Comparison of ENCODE assay signal across 20 cellular contexts in the genomic region with DNA sequence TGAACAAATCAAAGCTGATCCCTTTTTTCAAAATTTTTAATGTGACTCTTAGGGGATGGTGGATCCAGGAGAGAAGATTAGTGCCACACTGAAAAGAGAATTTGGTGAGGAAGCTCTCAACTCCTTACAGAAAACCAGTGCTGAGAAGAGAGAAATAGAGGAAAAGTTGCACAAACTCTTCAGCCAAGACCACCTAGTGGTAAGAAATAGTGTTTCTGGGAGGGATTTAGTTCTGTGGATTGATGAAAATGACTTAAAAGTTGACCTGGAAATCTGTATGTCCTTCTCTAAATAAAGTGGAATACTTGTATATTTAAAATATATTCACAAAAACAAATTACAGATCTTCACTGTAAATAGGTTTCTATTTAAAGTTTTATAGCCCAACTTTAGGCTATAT. TPM values are rescaled to one million over a fixed set of nuclear protein-coding genes. Genes with fewer than 3 reads are reported as not detected.
DNase-seq lines count a peak whose midpoint lies in the region; ATAC-seq and TF ChIP-seq lines count a peak whose summit lies in the region.
"Had no signal": no experiment of that assay in that cellular context is flagged by ENCODE, and none has a peak within 500 bp of the region (broad histone marks: within the 10 kb centered on the region; RNA-seq: fewer than 3 reads in every experiment).

No MANE protein-coding gene starts in this region.

- H3K27ac Mint-ChIP-seq in activated T-cell treated with anti-CD3 and anti-CD28 coated beads, Interleukin-2, amount 50 U/mL, for 72 hours, result peak overlapping the region; percentile 29
- no peak overlapping the region for H3K27ac Mint-ChIP-seq in type B pancreatic cell
- H3K27ac Mint-ChIP-seq: activated CD8-positive, alpha-beta T cell treated with anti-CD3 and anti-CD28 coated beads, Interleukin-2, amount 10 ng/mL, durations not matched to agents 7 days and 5 days; stimulated activated naive CD8-positive, alpha-beta T cell treated with anti-CD3 and anti-CD28 coated beads, Interleukin-15, amount 100 ng/mL, for 72 hours had no signal

- H3K27me3 Mint-ChIP-seq in activated T-cell treated with anti-CD3 and anti-CD28 coated beads, Interleukin-2, amount 50 U/mL, for 72 hours (ENCODE audit: low read depth), result no peaks in the 10 kb centered on the region
- H3K27me3 Mint-ChIP-seq in activated T-cell treated with anti-CD3 and anti-CD28 coated beads, Interleukin-2, amount 50 U/mL, for 4 hours (ENCODE audit: low read depth), result no peaks in the 10 kb centered on the region
- no peaks in the 10 kb centered on the region for H3K27me3 Mint-ChIP-seq in type B pancreatic cell
- H3K27me3 Mint-ChIP-seq: stimulated activated naive CD8-positive, alpha-beta T cell treated with anti-CD3 and anti-CD28 coated beads, Interleukin-15, amount 100 ng/mL, for 72 hours had no signal

- H3K36me3 Mint-ChIP-seq in activated T-cell treated with anti-CD3 and anti-CD28 coated beads, Interleukin-2, amount 50 U/mL, for 72 hours (ENCODE audit: insufficient read depth in 2 of 2), result peaks cover 1 to 11% of the 10 kb centered on the region in 2 donors
- H3K36me3 Mint-ChIP-seq in activated T-cell treated with anti-CD3 and anti-CD28 coated beads, Interleukin-2, amount 50 U/mL, for 4 hours (ENCODE audit: insufficient read depth), result peaks cover 12% of the 10 kb centered on the region
- peaks cover 8% of the 10 kb centered on the region for H3K36me3 Mint-ChIP-seq in type B pancreatic cell

- H3K9me3 Mint-ChIP-seq in activated T-cell treated with anti-CD3 and anti-CD28 coated beads, Interleukin-2, amount 50 U/mL, for 72 hours, result no peaks in the 10 kb centered on the region
- no peaks in the 10 kb centered on the region for H3K9me3 Mint-ChIP-seq in activated T-cell treated with anti-CD3 and anti-CD28 coated beads, Interleukin-2, amount 50 U/mL, for 4 hours
- H3K9me3 Mint-ChIP-seq in type B pancreatic cell, result no peaks in the 10 kb centered on the region
- H3K9me3 Mint-ChIP-seq: stimulated activated naive CD8-positive, alpha-beta T cell treated with anti-CD3 and anti-CD28 coated beads, Interleukin-15, amount 100 ng/mL, for 72 hours had no signal

- no peaks in the 10 kb centered on the region for H3K4me1 ChIP-seq in foreskin keratinocyte
- H3K4me1 ChIP-seq: lower lobe of right lung, tibial nerve had no signal

- peak; percentile 20 for TF ChIP-seq CTCF in foreskin keratinocyte (conservative IDR thresholded peaks at IDR 0.05)
- TF ChIP-seq CTCF in type B pancreatic cell (conservative IDR thresholded peaks at IDR 0.05), result peak; percentile 56
- no peak for TF ChIP-seq CTCF in omental fat pad (IDR thresholded peaks at IDR 0.05)

- no peaks in the 10 kb centered on the region for H3K27me3 ChIP-seq in foreskin keratinocyte
- H3K27me3 ChIP-seq: tibial nerve had no signal

- H3K4me1 Mint-ChIP-seq in activated T-cell treated with anti-CD3 and anti-CD28 coated beads, Interleukin-2, amount 50 U/mL, for 72 hours (ENCODE audit: low read depth), result no peaks in the 10 kb centered on the region
- no peaks in the 10 kb centered on the region for H3K4me1 Mint-ChIP-seq in activated T-cell treated with anti-CD3 and anti-CD28 coated beads, Interleukin-2, amount 50 U/mL, for 4 hours (ENCODE audit: low read depth)
- peaks cover 7% of the 10 kb centered on the region for H3K4me1 Mint-ChIP-seq in type B pancreatic cell (ENCODE audit: unreplicated experiment)
- H3K4me1 Mint-ChIP-seq: stimulated activated naive CD8-positive, alpha-beta T cell treated with anti-CD3 and anti-CD28 coated beads, Interleukin-15, amount 100 ng/mL, for 72 hours had no signal

- DNase-seq in activated T-cell treated with anti-CD3 and anti-CD28 coated beads, Interleukin-2, amount 50 U/mL, for 72 hours, result no peak
- DNase-seq in activated T-cell treated with anti-CD3 and anti-CD28 coated beads, Interleukin-2, amount 50 U/mL, for 4 hours, result no peak
- peak; percentile 10 for DNase-seq in RKO (ENCODE audit: low spot score)
- DNase-seq in foreskin keratinocyte, result no peak
- DNase-seq in type B pancreatic cell (ENCODE audit: extremely low spot score, unreplicated experiment), result no peak
- no peak for DNase-seq in sciatic nerve (ENCODE audit: low spot score)
- DNase-seq in omental fat pad (ENCODE audit: low spot score), result no peak
- DNase-seq: activated CD4-positive, alpha-beta T cell treated with anti-CD3 and anti-CD28 coated beads for 1 hour; activated CD8-positive, alpha-beta T cell treated with anti-CD3 and anti-CD28 coated beads, Interleukin-2, amount 10 ng/mL, durations not matched to agents 7 days and 5 days; activated naive CD4-positive, alpha-beta T cell treated with Interleukin-2 at 50 U/mL for 16 hours; amniotic stem cell; cortex of kidney; DMS79; hippocampal formation; lower lobe of right lung; MV-4-11; NCI-H1694 treated with DMSO at 0.1 percent for 48 hours; stimulated activated naive CD8-positive, alpha-beta T cell treated with anti-CD3 and anti-CD28 coated beads, Interleukin-15, amount 100 ng/mL, for 72 hours had no signal

- no peak for ATAC-seq in activated T-cell treated with anti-CD3 and anti-CD28 coated beads, Interleukin-2, amount 50 U/mL, for 72 hours (replicated peaks in 1 of 2)
- ATAC-seq in activated T-cell treated with anti-CD3 and anti-CD28 coated beads, Interleukin-2, amount 50 U/mL, for 4 hours, result no peak
- ATAC-seq in foreskin keratinocyte (no peak), GM19324 (IDR thresholded peaks at IDR 0.05; ENCODE audit: low FRiP score, unreplicated experiment) (no peak), sciatic nerve (no peak), omental fat pad (ENCODE audit: low FRiP score) (no peak)
- ATAC-seq: activated CD8-positive, alpha-beta T cell treated with anti-CD3 and anti-CD28 coated beads, Interleukin-2, amount 10 ng/mL, durations not matched to agents 7 days and 5 days; lower lobe of right lung; stimulated activated naive CD8-positive, alpha-beta T cell treated with anti-CD3 and anti-CD28 coated beads, Interleukin-15, amount 100 ng/mL, for 72 hours had no signal

- intact Hi-C loops in sciatic nerve (cut with DNase I), result no loop called here

- H3K27ac ChIP-seq in foreskin keratinocyte, result no peak overlapping the region
- H3K27ac ChIP-seq: lower lobe of right lung, tibial nerve had no signal

- no peak overlapping the region for H3K4me3 Mint-ChIP-seq in activated T-cell treated with anti-CD3 and anti-CD28 coated beads, Interleukin-2, amount 50 U/mL, for 72 hours
- H3K4me3 Mint-ChIP-seq in activated T-cell treated with anti-CD3 and anti-CD28 coated beads, Interleukin-2, amount 50 U/mL, for 4 hours, result no peak overlapping the region
- no peak overlapping the region for H3K4me3 Mint-ChIP-seq in type B pancreatic cell
- H3K4me3 Mint-ChIP-seq: activated CD8-positive, alpha-beta T cell treated with anti-CD3 and anti-CD28 coated beads, Interleukin-2, amount 10 ng/mL, durations not matched to agents 7 days and 5 days; stimulated activated naive CD8-positive, alpha-beta T cell treated with anti-CD3 and anti-CD28 coated beads, Interleukin-15, amount 100 ng/mL, for 72 hours had no signal

RNA-seq across cellular contexts. Expression of gene NUDT9, which starts 29.2 kb away (rescaled TPM):
- total RNA-seq in activated T-cell treated with anti-CD3 and anti-CD28 coated beads, Interleukin-2, amount 50 U/mL, for 72 hours, result 10 to 100 TPM; 10.2 to 12.6 TPM
- total RNA-seq in activated T-cell treated with anti-CD3 and anti-CD28 coated beads, Interleukin-2, amount 50 U/mL, for 4 hours, result 10 to 100 TPM; 15.9 to 21.0 (median 16.6) TPM
- total RNA-seq in foreskin keratinocyte, result 15.1 and 18.2 TPM in 2 replicates
- 21.1 and 21.2 TPM in 2 replicates for polyA plus RNA-seq in foreskin keratinocyte
- 26.5 and 27.5 TPM in 2 replicates for total RNA-seq in type B pancreatic cell (ENCODE audit: low replicate concordance)
- total RNA-seq in sciatic nerve, result 29.4 TPM
- total RNA-seq in omental fat pad, result 10 to 100 TPM; 14.4 to 27.5 (median 25.9) TPM

Comparison
In these comparisons a context has a peak if more than half of its experiments do, and no peak if none do; other contexts are left out.
1. CTCF ChIP-seq: peak in foreskin keratinocyte (single experiment) and type B pancreatic cell (single experiment); none in omental fat pad (0 of 3).